In the genomic region with DNA sequence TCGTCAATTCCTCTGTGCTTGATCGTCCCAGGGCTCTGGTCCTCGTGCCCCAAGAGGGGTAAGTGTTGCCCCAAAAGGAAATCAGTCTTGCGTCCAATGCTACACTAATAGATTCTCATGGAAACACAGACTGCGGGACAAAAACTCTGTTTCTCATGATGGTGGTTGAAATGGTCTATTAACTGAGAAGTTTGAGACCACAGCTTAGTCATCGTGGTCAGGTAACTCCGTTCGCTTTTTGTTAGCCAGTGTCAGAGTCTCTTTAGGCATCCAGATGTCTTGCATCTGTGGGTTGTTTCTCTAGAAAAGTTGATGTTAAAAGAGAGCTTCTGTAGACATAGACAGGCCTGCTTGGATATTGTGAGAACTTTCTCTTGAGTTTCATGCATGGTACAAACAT, we compare ENCODE assay signal across 10 cellular contexts.
DNase-seq lines count a peak whose midpoint lies in the region; ATAC-seq lines count a peak whose summit lies in the region.
"Had no signal": no experiment of that assay in that cellular context is flagged by ENCODE, and none has a peak within 500 bp of the region (broad histone marks: within the 10 kb centered on the region; RNA-seq: fewer than 3 reads in every experiment).

No MANE protein-coding gene starts in this region.

- H3K27ac Mint-ChIP-seq in naive thymus-derived CD8-positive, alpha-beta T cell = peak overlapping the region in 9 of 10 donors; percentile 3 to 73 (median 61)

- no peaks in the 10 kb centered on the region for H3K9me3 Mint-ChIP-seq in naive thymus-derived CD8-positive, alpha-beta T cell

- no peak for DNase-seq in activated CD4-positive, CD25-positive, alpha-beta regulatory T cell treated with anti-CD3 and anti-CD28 coated beads, Interleukin-2, amount 50 U/mL, for 72 hours
- peak; percentile 44 for DNase-seq in HT1080 (ENCODE audit: low read depth)
- no peak for DNase-seq in naive thymus-derived CD8-positive, alpha-beta T cell
- no peak for DNase-seq in HuH-7.5 (ENCODE audit: low spot score)
- DNase-seq in DMS153 (lab: John Stamatoyannopoulos, UW) = no peak
- no peak for DNase-seq in middle frontal gyrus (ENCODE audit: extremely low spot score, low spot score)
- DNase-seq: NCI-H774 had no signal

- H3K36me3 Mint-ChIP-seq in naive thymus-derived CD8-positive, alpha-beta T cell = peaks cover 11 to 94% (median 35%) of the 10 kb centered on the region in 3 donors

- POLR2A ChIA-PET in naive thymus-derived CD8-positive, alpha-beta T cell (lab: Charles Lee) = no interaction called here

- no peaks in the 10 kb centered on the region for H3K27me3 Mint-ChIP-seq in naive thymus-derived CD8-positive, alpha-beta T cell

- H3K4me3 Mint-ChIP-seq in naive thymus-derived CD8-positive, alpha-beta T cell = peak overlapping the region in 1 of 10 donors; percentile 6

- peak; percentile 77 to 83 for ATAC-seq in activated CD4-positive, CD25-positive, alpha-beta regulatory T cell treated with anti-CD3 and anti-CD28 coated beads, Interleukin-2, amount 50 U/mL, for 24 hours
- peak; percentile 88 for ATAC-seq in GM21825 (IDR thresholded peaks at IDR 0.05; ENCODE audit: unreplicated experiment)
- no peak for ATAC-seq in naive thymus-derived CD8-positive, alpha-beta T cell
- ATAC-seq: A549 had no signal

- H3K4me1 Mint-ChIP-seq in naive thymus-derived CD8-positive, alpha-beta T cell = peaks cover 14 to 50% (median 33%) of the 10 kb centered on the region in 4 donors

Comparison
In these comparisons a context has a peak if more than half of its experiments do, and no peak if none do; other contexts are left out.
1. ATAC-seq: peak in activated CD4-positive, CD25-positive, alpha-beta regulatory T cell treated with anti-CD3 and anti-CD28 coated beads, Interleukin-2, amount 50 U/mL, for 24 hours (2 of 2) and GM21825 (single experiment); none in naive thymus-derived CD8-positive, alpha-beta T cell (0 of 2).